ENCODE assay signal across 15 cellular contexts in the genomic region with DNA sequence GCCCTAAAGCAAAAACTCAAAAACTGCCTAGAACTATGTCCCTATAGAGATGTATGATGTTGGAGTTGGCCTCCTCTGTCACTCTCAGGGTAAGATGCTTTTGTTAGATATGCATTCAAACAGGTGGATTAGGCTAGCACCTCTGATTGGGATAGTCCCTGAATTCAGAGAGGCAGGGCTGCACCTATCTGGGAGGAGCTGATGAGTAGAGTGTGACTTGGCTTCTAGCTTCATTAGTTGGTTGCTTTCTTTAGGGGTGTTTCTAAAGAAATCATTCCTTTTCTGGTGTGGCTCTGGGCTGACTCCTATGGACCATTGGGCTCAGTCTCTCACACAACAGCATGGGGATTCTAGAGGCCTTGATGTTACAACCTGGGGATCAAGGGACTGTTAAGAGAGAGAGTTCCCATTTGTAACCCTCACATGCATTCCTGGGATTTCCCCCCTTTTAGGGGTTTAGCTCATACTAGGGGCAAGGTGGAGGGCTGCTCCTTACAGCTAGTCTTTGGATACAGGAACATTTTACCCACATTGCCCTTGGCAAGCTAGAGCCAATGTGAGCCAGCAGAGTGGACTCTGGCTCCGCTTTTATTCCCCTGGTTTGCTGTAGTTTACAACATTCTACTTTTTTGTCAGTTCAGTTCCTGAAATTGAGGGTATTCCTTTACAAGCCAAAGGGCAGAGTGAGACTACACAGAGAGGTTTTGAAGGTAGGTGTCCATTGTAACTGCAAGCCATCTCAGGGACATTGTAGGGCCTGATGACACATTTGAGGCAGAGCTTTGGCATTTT. TPM values are rescaled to one million over a fixed set of nuclear protein-coding genes. Genes with fewer than 3 reads are reported as not detected.
A peak's percentile ranks its signal among the peaks of the same experiment; 100 is the strongest.
DNase-seq lines count a peak whose midpoint lies in the region; ATAC-seq and TF ChIP-seq lines count a peak whose summit lies in the region.
"Had no signal": no experiment of that assay in that cellular context is flagged by ENCODE, and none has a peak within 500 bp of the region (broad histone marks: within the 10 kb centered on the region; RNA-seq: fewer than 3 reads in every experiment).

No MANE protein-coding gene starts in this region.

- no peaks in the 10 kb centered on the region for H3K27me3 Mint-ChIP-seq in activated CD4-positive, alpha-beta T cell treated with anti-CD3 and anti-CD28 coated beads, Interleukin-2, amount 10 ng/mL, durations not matched to agents 24 days and 14 days
- H3K27me3 Mint-ChIP-seq in effector memory CD8-positive, alpha-beta T cell: no peaks in the 10 kb centered on the region
- H3K27me3 Mint-ChIP-seq in nephron (ENCODE audit: low read depth): no peaks in the 10 kb centered on the region

- no peak for TF ChIP-seq CTCF in nephron (IDR thresholded peaks at IDR 0.05; ENCODE audit: unreplicated experiment in 3 of 3)

- H3K27ac Mint-ChIP-seq in activated CD4-positive, alpha-beta T cell treated with anti-CD3 and anti-CD28 coated beads, Interleukin-2, amount 10 ng/mL, durations not matched to agents 24 days and 14 days: peak overlapping the region; percentile 30
- H3K27ac Mint-ChIP-seq in effector memory CD8-positive, alpha-beta T cell: peak overlapping the region; percentile 27 to 72
- peak overlapping the region; percentile 21 to 66 (median 52) for H3K27ac Mint-ChIP-seq in nephron

- H3K4me3 Mint-ChIP-seq in activated CD4-positive, alpha-beta T cell treated with anti-CD3 and anti-CD28 coated beads, Interleukin-2, amount 10 ng/mL, durations not matched to agents 24 days and 14 days: no peak overlapping the region
- no peak overlapping the region for H3K4me3 Mint-ChIP-seq in effector memory CD8-positive, alpha-beta T cell
- H3K4me3 Mint-ChIP-seq in nephron: no peak overlapping the region

- no peak for DNase-seq in activated CD4-positive, alpha-beta T cell treated with anti-CD3 and anti-CD28 coated beads, Interleukin-2, amount 10 ng/mL, durations not matched to agents 24 days and 14 days
- no peak for DNase-seq in activated CD4-positive, alpha-beta T cell treated with anti-CD3 and anti-CD28 coated beads for 4 hours
- peak; percentile 22 for DNase-seq in H7
- no peak for DNase-seq in effector memory CD8-positive, alpha-beta T cell
- DNase-seq in HK-2 (ENCODE audit: unreplicated experiment): no peak
- DNase-seq in NCI-H526 (lab: John Stamatoyannopoulos, UW): no peak
- DNase-seq in T-helper 9 cell: no peak
- DNase-seq: activated naive CD4-positive, alpha-beta T cell treated with Interleukin-2 at 50 U/mL for 16 hours; hippocampal formation; NCI-H1048; spleen had no signal

- H3K4me3 ChIP-seq in H7 (ENCODE audit: insufficient read depth, low read depth, low read length): no peak overlapping the region
- H3K4me3 ChIP-seq: A549, prostate gland, spleen had no signal

- ATAC-seq in effector memory CD8-positive, alpha-beta T cell (replicated peaks): peak; percentile 36
- ATAC-seq: A549, SK-N-SH treated with all-trans-retinoic acid at 6 μM for 48 hours had no signal

- peaks cover 20% of the 10 kb centered on the region for H3K36me3 Mint-ChIP-seq in activated CD4-positive, alpha-beta T cell treated with anti-CD3 and anti-CD28 coated beads, Interleukin-2, amount 10 ng/mL, durations not matched to agents 24 days and 14 days (ENCODE audit: low read depth)
- peaks cover 3% of the 10 kb centered on the region for H3K36me3 Mint-ChIP-seq in effector memory CD8-positive, alpha-beta T cell (ENCODE audit: insufficient read depth)
- H3K36me3 Mint-ChIP-seq in nephron (ENCODE audit: low read depth): peaks cover 8% of the 10 kb centered on the region

- no peaks in the 10 kb centered on the region for H3K9me3 Mint-ChIP-seq in activated CD4-positive, alpha-beta T cell treated with anti-CD3 and anti-CD28 coated beads, Interleukin-2, amount 10 ng/mL, durations not matched to agents 24 days and 14 days
- H3K9me3 Mint-ChIP-seq in effector memory CD8-positive, alpha-beta T cell: no peaks in the 10 kb centered on the region
- H3K9me3 Mint-ChIP-seq in nephron: no peaks in the 10 kb centered on the region

- H3K4me1 Mint-ChIP-seq in activated CD4-positive, alpha-beta T cell treated with anti-CD3 and anti-CD28 coated beads, Interleukin-2, amount 10 ng/mL, durations not matched to agents 24 days and 14 days: peaks cover 27% of the 10 kb centered on the region
- peaks cover 41 to 53% of the 10 kb centered on the region in 2 donors for H3K4me1 Mint-ChIP-seq in effector memory CD8-positive, alpha-beta T cell (ENCODE audit: low read depth in 2 of 2)
- H3K4me1 Mint-ChIP-seq in nephron: peaks cover 30% of the 10 kb centered on the region

- intact Hi-C loops in activated CD4-positive, alpha-beta T cell treated with anti-CD3 and anti-CD28 coated beads, Interleukin-2, amount 10 ng/mL, durations not matched to agents 24 days and 14 days (cut with micrococcal nuclease): no loop called here

- no peaks in the 10 kb centered on the region for H3K36me3 ChIP-seq in H7 (replicated peaks; ENCODE audit: control insufficient read depth, insufficient read depth, low read length)
- H3K36me3 ChIP-seq: prostate gland had no signal

- H3K27me3 ChIP-seq in H7 (ENCODE audit: control insufficient read depth, insufficient read depth, low read length): no peaks in the 10 kb centered on the region
- H3K27me3 ChIP-seq: spleen had no signal

RNA-seq across cellular contexts. Expression of gene ZNF592, which starts 7.5 kb away (rescaled TPM):
- 30.0 and 30.6 TPM in 2 replicates for total RNA-seq in activated CD4-positive, alpha-beta T cell treated with anti-CD3 and anti-CD28 coated beads, Interleukin-2, amount 10 ng/mL, durations not matched to agents 24 days and 14 days
- total RNA-seq in H7 (2014; rRNA removed; shearing (Covaris generic)): 17.0 and 17.6 TPM in 2 replicates

RNA-seq across cellular contexts. Expression of gene SEC11A, which starts 40.0 kb away (rescaled TPM):
- 101 and 108 TPM in 2 replicates for total RNA-seq in activated CD4-positive, alpha-beta T cell treated with anti-CD3 and anti-CD28 coated beads, Interleukin-2, amount 10 ng/mL, durations not matched to agents 24 days and 14 days
- 153 and 187 TPM in 2 replicates for total RNA-seq in H7 (2014; rRNA removed; shearing (Covaris generic))
